ENCODE assay signal across 7 cellular contexts in the genomic region with DNA sequence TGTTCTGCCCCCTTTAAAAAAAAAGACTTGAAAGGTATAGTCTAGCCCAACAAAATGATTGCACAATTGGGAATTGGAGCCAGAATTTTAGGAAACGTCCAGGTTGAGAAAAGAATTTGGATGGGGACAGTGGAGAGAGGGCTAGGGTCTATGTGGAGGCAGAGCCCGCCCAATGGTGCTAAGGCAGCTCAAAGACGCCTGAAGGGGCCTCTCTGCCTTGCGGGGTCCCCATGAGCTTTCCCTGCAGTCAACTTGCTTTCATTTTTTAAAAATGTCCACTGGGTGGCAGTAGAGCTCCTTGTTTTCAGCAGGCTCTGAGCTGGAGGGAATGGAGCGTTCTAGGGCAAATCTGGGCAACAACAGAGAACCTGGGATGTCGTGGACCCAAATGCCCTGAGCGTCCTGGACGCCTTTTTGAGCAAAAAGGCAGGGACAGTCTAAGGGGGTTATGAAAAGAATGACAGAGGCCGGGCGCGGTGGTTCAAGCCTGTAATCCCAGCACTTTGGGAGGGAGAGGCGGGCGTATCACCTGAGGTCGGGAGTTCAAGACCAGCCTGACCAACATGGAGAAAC. TPM values are rescaled to one million over a fixed set of nuclear protein-coding genes. Genes with fewer than 3 reads are reported as not detected.
DNase-seq lines count a peak whose midpoint lies in the region; ATAC-seq and TF ChIP-seq lines count a peak whose summit lies in the region.

No MANE protein-coding gene starts in this region.

- 21 to 22% methylated on average over 14 of the region's 14 CpGs for WGBS in lung, 2 donors

- H3K27me3 ChIP-seq in dorsolateral prefrontal cortex, result peaks cover 0 to 25% (median 12%) of the 10 kb centered on the region in 45 donors
- no peaks in the 10 kb centered on the region for H3K27me3 ChIP-seq in lung (ENCODE audit: control insufficient read depth, insufficient read depth)

- TF ChIP-seq CTCF in GM12872 (IDR thresholded peaks at IDR 0.05; ENCODE audit: insufficient read depth, low read depth, low read length), result peak; percentile 68
- peak; percentile 64 to 88 (median 79) for TF ChIP-seq CTCF in dorsolateral prefrontal cortex (IDR thresholded peaks at IDR 0.05 in 54 of 56, conservative IDR thresholded peaks at IDR 0.05 in 2 of 56; ENCODE audit: low read depth in 1 of 56, partially characterized antibody in 56 of 56)
- peak; percentile 65 for TF ChIP-seq CTCF in lung (IDR thresholded peaks at IDR 0.05; ENCODE audit: control extremely low read depth, extremely low read depth)

- no peak overlapping the region for H3K27ac Mint-ChIP-seq in activated CD4-positive, alpha-beta T cell treated with anti-CD3 and anti-CD28 coated beads, Interleukin-2, amount 10 ng/mL, durations not matched to agents 7 days and 5 days

- DNase-seq in NCI-H526 treated with DMSO at 0.1 percent for 48 hours (lab: John Stamatoyannopoulos, UW) (peak; percentile 46), dorsolateral prefrontal cortex (peak in 7 of 10 donors; percentile 30 to 59 (median 51)), lung (ENCODE audit: low spot score) (peak; percentile 53)
- peak; percentile 76 for DNase-seq in activated CD4-positive, alpha-beta T cell treated with anti-CD3 and anti-CD28 coated beads, Interleukin-2, amount 10 ng/mL, durations not matched to agents 7 days and 5 days
- peak; percentile 8 for DNase-seq in stimulated activated CD8-positive, alpha-beta memory T cell treated with anti-CD3 and anti-CD28 coated beads, Interleukin-15, amount 100 ng/mL, for 24 hours (ENCODE audit: low read depth)

- H3K27me3 Mint-ChIP-seq in activated CD4-positive, alpha-beta T cell treated with anti-CD3 and anti-CD28 coated beads, Interleukin-2, amount 10 ng/mL, durations not matched to agents 7 days and 5 days, result peaks cover 34% of the 10 kb centered on the region

- peaks cover 12% of the 10 kb centered on the region for H3K36me3 Mint-ChIP-seq in activated CD4-positive, alpha-beta T cell treated with anti-CD3 and anti-CD28 coated beads, Interleukin-2, amount 10 ng/mL, durations not matched to agents 7 days and 5 days (ENCODE audit: low read depth)

- peaks cover 0 to 11% of the 10 kb centered on the region in 2 donors for H3K4me1 ChIP-seq in lung (ENCODE audit: control insufficient read depth in 2 of 2, insufficient read depth in 2 of 2, low read length in 2 of 2)

- H3K4me1 Mint-ChIP-seq in activated CD4-positive, alpha-beta T cell treated with anti-CD3 and anti-CD28 coated beads, Interleukin-2, amount 10 ng/mL, durations not matched to agents 7 days and 5 days, result peaks cover 23% of the 10 kb centered on the region

- H3K36me3 ChIP-seq in lung (ENCODE audit: control insufficient read depth in 2 of 2, insufficient read depth in 2 of 2, low read length in 2 of 2), result peaks cover 0 to 6% of the 10 kb centered on the region in 2 donors

- H3K27ac ChIP-seq in dorsolateral prefrontal cortex (peak overlapping the region in 1 of 59 donors; percentile 31), lung (ENCODE audit: low read depth in 1 of 2, low read length in 1 of 2) (no peak overlapping the region)

- ATAC-seq in HG03432 (IDR thresholded peaks at IDR 0.05; ENCODE audit: unreplicated experiment) (peak; percentile 59), lung (ENCODE audit: insufficient read depth, low FRiP score) (peak; percentile 61)

- CTCF ChIA-PET in activated CD4-positive, alpha-beta T cell treated with anti-CD3 and anti-CD28 coated beads, Interleukin-2, amount 10 ng/mL, durations not matched to agents 7 days and 5 days (lab: Charles Lee), result interaction anchor here (0.6 to 3.1 kb wide), 26 partner anchors 8 to 725 kb away, joined by 3 to 13 read pairs (median 4); no protein-coding TSS in a partner anchor

- H3K4me3 Mint-ChIP-seq in activated CD4-positive, alpha-beta T cell treated with anti-CD3 and anti-CD28 coated beads, Interleukin-2, amount 10 ng/mL, durations not matched to agents 7 days and 5 days, result peak overlapping the region; percentile 11

- POLR2A ChIA-PET in activated CD4-positive, alpha-beta T cell treated with anti-CD3 and anti-CD28 coated beads, Interleukin-2, amount 10 ng/mL, durations not matched to agents 7 days and 5 days (lab: Charles Lee), result no interaction called here

- intact Hi-C loops in dorsolateral prefrontal cortex (cut with DNase I), result loop anchor here (2.0 to 5.0 kb wide), 4 partner anchors 162 to 628 kb away; no protein-coding TSS in a partner anchor

- H3K4me3 ChIP-seq in dorsolateral prefrontal cortex (peak overlapping the region in 37 of 59 donors; percentile 6 to 57 (median 32)), lung (no peak overlapping the region)

- H3K9me3 Mint-ChIP-seq in activated CD4-positive, alpha-beta T cell treated with anti-CD3 and anti-CD28 coated beads, Interleukin-2, amount 10 ng/mL, durations not matched to agents 7 days and 5 days, result no peaks in the 10 kb centered on the region

- H3K9me3 ChIP-seq in lung (ENCODE audit: control insufficient read depth in 2 of 2, insufficient read depth in 1 of 2, low read length in 1 of 2), result no peaks in the 10 kb centered on the region

RNA-seq across cellular contexts. Expression of a gene that starts 40.2 kb away (rescaled TPM):
- total RNA-seq in activated CD4-positive, alpha-beta T cell treated with anti-CD3 and anti-CD28 coated beads, Interleukin-2, amount 10 ng/mL, durations not matched to agents 7 days and 5 days, result 10 to 100 TPM; 29.4 to 30.4 TPM
- total RNA-seq in dorsolateral prefrontal cortex (1,000 to 10,000 TPM in 1 of 120 experiments, 100 to 1,000 TPM in 119; 391 to 1,107 (median 596) TPM), lung (10 to 100 TPM; 24.4 to 99.7 TPM)
- 10 to 100 TPM; 18.0 to 21.7 TPM for polyA plus RNA-seq in lung

Comparison
In these comparisons a context has a peak if more than half of its experiments do, and no peak if none do; other contexts are left out.
1. DNase-seq: peak in every context shown above with its lines; median percentile 76 in activated CD4-positive, alpha-beta T cell treated with anti-CD3 and anti-CD28 coated beads, Interleukin-2, amount 10 ng/mL, durations not matched to agents 7 days and 5 days; 53 in lung; 51 in dorsolateral prefrontal cortex; 46 in NCI-H526 treated with DMSO at 0.1 percent for 48 hours; 8 in stimulated activated CD8-positive, alpha-beta memory T cell treated with anti-CD3 and anti-CD28 coated beads, Interleukin-15, amount 100 ng/mL, for 24 hours.